8 cellular contexts compared by ENCODE assay signal in the genomic region with DNA sequence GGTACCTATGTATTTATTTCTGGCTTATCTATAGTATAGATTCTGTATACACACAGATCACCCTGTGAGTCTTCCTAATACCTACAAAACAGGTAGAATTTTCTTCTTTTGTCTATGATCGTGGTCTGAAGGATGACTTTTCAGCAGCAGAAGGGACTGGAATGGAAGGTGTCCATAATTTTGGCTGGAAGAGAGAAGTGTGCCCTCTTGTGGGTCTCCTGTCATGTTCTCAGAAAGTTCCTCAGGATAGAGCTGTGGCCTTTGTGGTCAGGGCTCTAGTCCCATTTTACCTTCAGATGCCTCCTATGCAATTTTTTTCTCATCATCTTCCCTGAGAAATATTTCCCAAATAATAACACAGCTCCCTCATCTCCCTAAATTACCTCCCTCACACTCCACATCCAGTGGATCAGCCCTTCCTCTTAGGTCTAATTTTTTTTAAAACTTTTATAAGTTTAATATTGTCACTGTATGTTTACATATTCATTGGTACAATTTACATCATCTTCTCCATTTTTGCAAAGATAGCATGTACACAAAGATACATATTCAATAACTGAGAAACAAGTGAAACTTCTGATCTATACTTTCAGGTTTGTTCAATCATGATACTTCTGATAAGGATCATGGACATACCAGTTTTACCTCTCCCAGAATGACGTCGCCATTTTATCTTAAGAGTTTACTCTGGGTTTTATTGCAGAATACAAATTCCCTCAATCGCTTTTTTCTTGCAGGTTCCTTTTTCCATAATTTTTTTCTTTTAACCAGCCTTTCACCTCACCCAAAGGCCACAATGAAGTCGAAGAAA.
A peak's percentile ranks its signal among the peaks of the same experiment; 100 is the strongest.
DNase-seq lines count a peak whose midpoint lies in the region; ATAC-seq, FAIRE-seq and TF ChIP-seq lines count a peak whose summit lies in the region.

No MANE protein-coding gene starts in this region.

- no peaks in the 10 kb centered on the region for H3K79me2 ChIP-seq in HepG2 (ENCODE audit: insufficient read depth, low read length)

- CTCF ChIA-PET in HepG2 (lab: Yijun Ruan, JAX; ENCODE audit: low intra/inter-chr PET ratio, low total read pairs), result interaction anchor here (0.9 to 1.3 kb wide), 3 partner anchors 417 to 468 kb away, joined by 3 to 5 read pairs (median 3); no protein-coding TSS in a partner anchor

- TF ChIP-seq CTCF in HepG2 (CRISPR knock-in tag; IDR thresholded peaks at IDR 0.05), result peak; percentile 63
- peak in 1 of 2 donors; percentile 16 for TF ChIP-seq CTCF in suprapubic skin (IDR thresholded peaks at IDR 0.05)

- no peak overlapping the region for H3K4me3 Mint-ChIP-seq in stimulated activated effector memory CD8-positive, alpha-beta T cell treated with anti-CD3 and anti-CD28 coated beads, Interleukin-12 subunit alpha, Interleukin-12 subunit beta, amount 100 ng/mL, for 72 hours

- H3K27me3 ChIP-seq in adipocyte (replicated peaks; ENCODE audit: control insufficient read depth, insufficient read depth, low read length), result no peaks in the 10 kb centered on the region
- no peaks in the 10 kb centered on the region; a peak in 1 of 5 replicates for H3K27me3 ChIP-seq in HepG2 (ENCODE audit: control insufficient read depth in 1 of 2, insufficient read depth in 2 of 2, low read length in 2 of 2)
- no peaks in the 10 kb centered on the region for H3K27me3 ChIP-seq in suprapubic skin

- TF ChIP-seq RAD21 in Ishikawa (IDR thresholded peaks at IDR 0.05; ENCODE audit: low read depth), result peak; percentile 62
- no peak for TF ChIP-seq RAD21 in HepG2 (CRISPR knock-in tag; IDR thresholded peaks at IDR 0.05)

- no peaks in the 10 kb centered on the region for H3K9me3 Mint-ChIP-seq in stimulated activated effector memory CD8-positive, alpha-beta T cell treated with anti-CD3 and anti-CD28 coated beads, Interleukin-12 subunit alpha, Interleukin-12 subunit beta, amount 100 ng/mL, for 72 hours

- intact Hi-C loops in HepG2 (cut with micrococcal nuclease; ENCODE audit: unreplicated experiment), result loop anchor here (1.0 to 2.0 kb wide), 2 partner anchors 85 to 468 kb away; no protein-coding TSS in a partner anchor

- POLR2A ChIA-PET in HepG2 (lab: Yijun Ruan, JAX), result no interaction called here

- ATAC-seq in HepG2, result no peak
- no peak for ATAC-seq in stimulated activated effector memory CD8-positive, alpha-beta T cell treated with anti-CD3 and anti-CD28 coated beads, Interleukin-12 subunit alpha, Interleukin-12 subunit beta, amount 100 ng/mL, for 72 hours

- no peak overlapping the region for H3K27ac ChIP-seq in HepG2 (ENCODE audit: extremely low read length, insufficient read depth, low read length)
- no peak overlapping the region for H3K27ac ChIP-seq in suprapubic skin

- H3K36me3 ChIP-seq in adipocyte (ENCODE audit: control insufficient read depth, insufficient read depth, low read length, severe bottlenecking) (no peaks in the 10 kb centered on the region), HepG2 (replicated peaks in 1 of 2; ENCODE audit: control insufficient read depth in 1 of 2, insufficient read depth in 2 of 2, low read length in 2 of 2) (no peaks in the 10 kb centered on the region), suprapubic skin (no peaks in the 10 kb centered on the region)

- no peaks in the 10 kb centered on the region for H3K9me3 ChIP-seq in adipocyte (ENCODE audit: control insufficient read depth, low read length)
- no peaks in the 10 kb centered on the region for H3K9me3 ChIP-seq in HepG2 (ENCODE audit: low read length)
- H3K9me3 ChIP-seq in suprapubic skin, result no peaks in the 10 kb centered on the region

- peaks cover 6% of the 10 kb centered on the region for H3K36me3 Mint-ChIP-seq in stimulated activated effector memory CD8-positive, alpha-beta T cell treated with anti-CD3 and anti-CD28 coated beads, Interleukin-12 subunit alpha, Interleukin-12 subunit beta, amount 100 ng/mL, for 72 hours

- in situ Hi-C loops in HepG2 (cut with HindIII; ENCODE audit: extremely low pct_ligation_motif_present, low pct_unique_long_range_greater_than_20kb), result loop anchor here (5.0 to 10.0 kb wide), 3 partner anchors 81 to 467 kb away; no protein-coding TSS in a partner anchor

- no peak overlapping the region for H3K27ac Mint-ChIP-seq in stimulated activated effector memory CD8-positive, alpha-beta T cell treated with anti-CD3 and anti-CD28 coated beads, Interleukin-12 subunit alpha, Interleukin-12 subunit beta, amount 100 ng/mL, for 72 hours

- H3K4me1 Mint-ChIP-seq in stimulated activated effector memory CD8-positive, alpha-beta T cell treated with anti-CD3 and anti-CD28 coated beads, Interleukin-12 subunit alpha, Interleukin-12 subunit beta, amount 100 ng/mL, for 72 hours, result peaks cover 13% of the 10 kb centered on the region

- TF ChIP-seq EP300 in Ishikawa (IDR thresholded peaks at IDR 0.05; ENCODE audit: borderline replicate concordance) (no peak), HepG2 (IDR thresholded peaks at IDR 0.05; ENCODE audit: low read depth in 2 of 2, low read length in 2 of 2) (no peak), HepG2 (CRISPR knock-in tag; IDR thresholded peaks at IDR 0.05; ENCODE audit: borderline replicate concordance) (no peak), suprapubic skin (IDR thresholded peaks at IDR 0.05) (no peak)

- H3K4me1 ChIP-seq in adipocyte (ENCODE audit: control insufficient read depth, insufficient read depth, low read length) (peaks cover 19% of the 10 kb centered on the region), HepG2 (ENCODE audit: insufficient read depth, low read length) (peaks cover 19% of the 10 kb centered on the region), suprapubic skin (peaks cover 24% of the 10 kb centered on the region)

- TF ChIP-seq POLR2A in HepG2 (IDR thresholded peaks at IDR 0.05; ENCODE audit: insufficient read depth in 1 of 2, low read depth in 2 of 2, low read length in 2 of 2) (no peak), suprapubic skin (IDR thresholded peaks at IDR 0.05) (no peak)

- DNase-seq in DMS 273 treated with DMSO at 0.1 percent for 48 hours (lab: John Stamatoyannopoulos, UW) (peak; percentile 41), adipocyte (ENCODE audit: low read depth) (peak; percentile 65), HepG2 (ENCODE audit: low spot score) (peak; percentile 42), HPDE6-E6E7 (ENCODE audit: extremely low spot score) (no peak), suprapubic skin (ENCODE audit: low spot score in 2 of 2) (no peak), NCI-H524 treated with DMSO at 0.1 percent for 48 hours (lab: John Stamatoyannopoulos, UW) (no peak)
- no peak for DNase-seq in stimulated activated effector memory CD8-positive, alpha-beta T cell treated with anti-CD3 and anti-CD28 coated beads, Interleukin-12 subunit alpha, Interleukin-12 subunit beta, amount 100 ng/mL, for 72 hours (ENCODE audit: low spot score in 2 of 2)

- H3K4me3 ChIP-seq in adipocyte (ENCODE audit: low read length) (no peak overlapping the region), HepG2 (replicated peaks in 1 of 3; ENCODE audit: insufficient read depth in 1 of 3, low read depth in 2 of 3, low read length in 3 of 3) (no peak overlapping the region), suprapubic skin (no peak overlapping the region)

- no peak overlapping the region for H2AFZ ChIP-seq in HepG2 (ENCODE audit: low read length)

- H3K4me2 ChIP-seq in HepG2 (ENCODE audit: low read depth, low read length), result no peak overlapping the region

- FAIRE-seq in HepG2 (lab: Jason Lieb, UNC), result peak; percentile 58

- H4K20me1 ChIP-seq in HepG2 (ENCODE audit: insufficient read depth, low read length), result no peaks in the 10 kb centered on the region

- H3K9ac ChIP-seq in adipocyte (ENCODE audit: low read length), result no peak overlapping the region
- no peak overlapping the region for H3K9ac ChIP-seq in HepG2 (ENCODE audit: insufficient read depth, low read depth, low read length)

- BruUV-seq in HepG2 (replicated peaks; lab: Mats Ljungman, UMichigan), result no TSS peak

- WGBS in HepG2 (ENCODE audit: low lambda C conversion rate), result 51% methylated on average over 5 of the region's 5 CpGs
- 64% methylated on average over 5 of the region's 5 CpGs for WGBS in suprapubic skin

TF ChIP-seq in HepG2, 621 proteins besides CTCF, POLR2A, EP300 and RAD21:
- TF ChIP-seq ZFP36 (IDR thresholded peaks at IDR 0.05; ENCODE audit: borderline replicate concordance, low read depth, low read length, partially characterized antibody) (no peak), SMC3 (IDR thresholded peaks at IDR 0.05; ENCODE audit: low read length) (peak; percentile 54; the same call in 1 of the 2 replicates), ZBTB1 (CRISPR knock-in tag; IDR thresholded peaks at IDR 0.05; ENCODE audit: borderline replicate concordance) (no peak), STAG1 (CRISPR knock-in tag; IDR thresholded peaks at IDR 0.05) (peak; percentile 76), JDP2 (CRISPR knock-in tag; IDR thresholded peaks at IDR 0.05; ENCODE audit: borderline replicate concordance) (no peak)
- TF ChIP-seq, protein P1, sequence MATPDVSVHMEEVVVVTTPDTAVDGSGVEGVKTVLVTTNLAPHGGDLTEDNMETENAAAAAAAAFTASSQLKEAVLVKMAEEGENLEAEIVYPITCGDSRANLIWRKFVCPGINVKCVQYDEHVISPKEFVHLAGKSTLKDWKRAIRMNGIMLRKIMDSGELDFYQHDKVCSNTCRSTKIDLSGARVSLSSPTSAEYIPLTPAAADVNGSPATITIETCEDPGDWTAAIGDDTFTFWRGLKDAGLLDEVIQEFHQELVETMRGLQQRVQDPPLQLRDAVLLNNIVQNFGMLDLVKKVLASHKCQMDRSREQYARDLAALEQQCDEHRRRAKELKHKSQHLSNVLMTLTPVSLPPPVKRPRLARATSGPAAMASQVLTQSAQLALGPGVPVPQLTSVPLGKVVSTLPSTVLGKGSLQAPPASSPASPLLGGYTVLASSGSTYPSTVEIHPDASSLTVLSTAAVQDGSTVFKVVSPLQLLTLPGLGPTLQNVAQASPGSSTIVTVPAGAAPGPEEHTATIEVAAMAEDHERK (CRISPR knock-in tag; IDR thresholded peaks at IDR 0.05; ENCODE audit: low read depth), result no peak

Comparison
In these comparisons a context has a peak if more than half of its experiments do, and no peak if none do; other contexts are left out.
1. DNase-seq: peak in DMS 273 treated with DMSO at 0.1 percent for 48 hours (single experiment), adipocyte (single experiment) and HepG2 (single experiment); none in HPDE6-E6E7 (single experiment), suprapubic skin (0 of 2), NCI-H524 treated with DMSO at 0.1 percent for 48 hours (single experiment) and stimulated activated effector memory CD8-positive, alpha-beta T cell treated with anti-CD3 and anti-CD28 coated beads, Interleukin-12 subunit alpha, Interleukin-12 subunit beta, amount 100 ng/mL, for 72 hours (0 of 2).